Comparison of ENCODE assay signal across 8 cellular contexts in the genomic region with DNA sequence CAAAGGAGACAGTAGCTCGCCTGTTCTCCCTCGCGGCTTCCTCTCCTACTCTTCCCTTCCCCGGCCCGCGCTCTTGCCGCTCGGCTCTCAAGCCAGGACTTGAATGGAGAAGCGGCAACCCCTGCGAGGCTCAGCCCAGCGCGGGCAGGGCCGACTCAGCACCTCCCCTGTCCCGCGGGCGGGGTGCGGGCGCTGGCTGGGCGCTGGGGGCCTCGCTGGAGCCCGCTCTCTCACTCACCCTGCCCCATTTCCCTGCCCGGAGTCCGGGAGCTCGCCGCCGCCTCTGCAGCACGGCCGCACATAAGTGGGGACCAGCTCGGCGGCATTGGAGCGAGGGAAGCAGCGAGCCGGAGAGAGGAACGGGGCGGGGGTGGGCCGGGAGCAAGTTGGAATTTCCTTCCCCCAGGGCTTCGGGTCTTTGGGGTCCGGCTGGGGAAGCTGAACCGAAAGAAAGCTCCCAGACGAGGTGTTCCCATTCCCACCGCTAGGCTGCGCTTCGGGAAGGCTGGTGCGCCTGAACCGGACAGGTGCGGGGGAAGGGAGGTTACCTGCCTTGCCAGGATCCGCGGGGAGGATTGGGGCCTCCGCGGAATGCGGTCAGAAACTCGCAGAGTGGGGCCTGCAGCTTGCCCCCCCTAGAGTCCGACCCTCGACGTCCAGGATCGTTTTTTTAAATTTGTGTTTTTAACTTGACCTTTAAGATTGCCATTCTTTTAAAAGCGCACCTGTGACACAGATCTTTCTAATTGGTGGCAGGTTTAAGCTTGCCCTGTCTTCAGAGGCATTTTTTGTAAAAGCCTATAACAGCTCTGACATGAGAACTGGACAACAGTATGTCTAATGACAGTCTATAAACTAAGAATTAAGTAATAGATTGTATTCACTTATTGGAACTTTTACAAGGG. TPM values are rescaled to one million over a fixed set of nuclear protein-coding genes. Genes with fewer than 3 reads are reported as not detected.
DNase-seq lines count a peak whose midpoint lies in the region; ATAC-seq, FAIRE-seq and TF ChIP-seq lines count a peak whose summit lies in the region.

A gene with protein sequence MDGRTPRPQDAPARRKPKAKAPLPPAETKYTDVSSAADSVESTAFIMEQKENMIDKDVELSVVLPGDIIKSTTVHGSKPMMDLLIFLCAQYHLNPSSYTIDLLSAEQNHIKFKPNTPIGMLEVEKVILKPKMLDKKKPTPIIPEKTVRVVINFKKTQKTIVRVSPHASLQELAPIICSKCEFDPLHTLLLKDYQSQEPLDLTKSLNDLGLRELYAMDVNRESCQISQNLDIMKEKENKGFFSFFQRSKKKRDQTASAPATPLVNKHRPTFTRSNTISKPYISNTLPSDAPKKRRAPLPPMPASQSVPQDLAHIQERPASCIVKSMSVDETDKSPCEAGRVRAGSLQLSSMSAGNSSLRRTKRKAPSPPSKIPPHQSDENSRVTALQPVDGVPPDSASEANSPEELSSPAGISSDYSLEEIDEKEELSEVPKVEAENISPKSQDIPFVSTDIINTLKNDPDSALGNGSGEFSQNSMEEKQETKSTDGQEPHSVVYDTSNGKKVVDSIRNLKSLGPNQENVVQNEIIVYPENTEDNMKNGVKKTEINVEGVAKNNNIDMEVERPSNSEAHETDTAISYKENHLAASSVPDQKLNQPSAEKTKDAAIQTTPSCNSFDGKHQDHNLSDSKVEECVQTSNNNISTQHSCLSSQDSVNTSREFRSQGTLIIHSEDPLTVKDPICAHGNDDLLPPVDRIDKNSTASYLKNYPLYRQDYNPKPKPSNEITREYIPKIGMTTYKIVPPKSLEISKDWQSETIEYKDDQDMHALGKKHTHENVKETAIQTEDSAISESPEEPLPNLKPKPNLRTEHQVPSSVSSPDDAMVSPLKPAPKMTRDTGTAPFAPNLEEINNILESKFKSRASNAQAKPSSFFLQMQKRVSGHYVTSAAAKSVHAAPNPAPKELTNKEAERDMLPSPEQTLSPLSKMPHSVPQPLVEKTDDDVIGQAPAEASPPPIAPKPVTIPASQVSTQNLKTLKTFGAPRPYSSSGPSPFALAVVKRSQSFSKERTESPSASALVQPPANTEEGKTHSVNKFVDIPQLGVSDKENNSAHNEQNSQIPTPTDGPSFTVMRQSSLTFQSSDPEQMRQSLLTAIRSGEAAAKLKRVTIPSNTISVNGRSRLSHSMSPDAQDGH (minus strand): TSS at position 105 of the 905 bp plus-strand sequence. CDS start 627 bp downstream, outside the sequence.

- peak in 1 of 3 donors; percentile 16 for DNase-seq in CD4-positive, CD25-positive, alpha-beta regulatory T cell
- DNase-seq in GM19239 (ENCODE audit: insufficient read length, low spot score) (peak; percentile 28), NCI-H774 (lab: John Stamatoyannopoulos, UW) (peak; percentile 75), globus pallidus (ENCODE audit: low spot score) (peak; percentile 33), neural crest cell (ENCODE audit: low read depth, low spot score) (peak; percentile 65), uterus (peak; percentile 62 to 63)
- DNase-seq in activated naive CD4-positive, alpha-beta T cell treated with anti-CD3 and anti-CD28 coated beads, Interleukin-2, amount 10 ng/mL, durations not matched to agents 7 days and 5 days = peak; percentile 51

- H3K4me1 Mint-ChIP-seq in CD4-positive, CD25-positive, alpha-beta regulatory T cell = peaks cover 0 to 10% (median 6%) of the 10 kb centered on the region in 4 donors
- H3K4me1 Mint-ChIP-seq in activated naive CD4-positive, alpha-beta T cell treated with anti-CD3 and anti-CD28 coated beads, Interleukin-2, amount 10 ng/mL, durations not matched to agents 7 days and 5 days = peaks cover 9% of the 10 kb centered on the region
- H3K4me1 Mint-ChIP-seq in neural crest cell = peaks cover 8% of the 10 kb centered on the region

- no peak within 1 kb of the TSS for H3K27ac ChIP-seq in CD4-positive, CD25-positive, alpha-beta regulatory T cell (ENCODE audit: insufficient read depth, low read length, poor library complexity, severe bottlenecking)
- H3K27ac ChIP-seq in uterus = peak within 1 kb of the TSS; percentile 81 to 94

- CTCF ChIA-PET in activated naive CD4-positive, alpha-beta T cell treated with anti-CD3 and anti-CD28 coated beads, Interleukin-2, amount 10 ng/mL, durations not matched to agents 7 days and 5 days (lab: Charles Lee) = interaction anchor here (0.6 to 1.8 kb wide), 8 partner anchors 10 to 1345 kb away, joined by 3 to 7 read pairs (median 3); no protein-coding TSS in a partner anchor

- peak; percentile 28 to 43 for ATAC-seq in CD4-positive, CD25-positive, alpha-beta regulatory T cell (ENCODE audit: low read depth in 2 of 2)
- ATAC-seq in HG03280 (IDR thresholded peaks at IDR 0.05; ENCODE audit: unreplicated experiment) = peak; percentile 51

- H3K36me3 ChIP-seq in CD4-positive, CD25-positive, alpha-beta regulatory T cell (ENCODE audit: control insufficient read depth, insufficient read depth, low read length) = no peaks in the 10 kb centered on the region
- no peaks in the 10 kb centered on the region for H3K36me3 ChIP-seq in uterus

- H3K9me3 Mint-ChIP-seq in CD4-positive, CD25-positive, alpha-beta regulatory T cell = no peaks in the 10 kb centered on the region
- no peaks in the 10 kb centered on the region for H3K9me3 Mint-ChIP-seq in activated naive CD4-positive, alpha-beta T cell treated with anti-CD3 and anti-CD28 coated beads, Interleukin-2, amount 10 ng/mL, durations not matched to agents 7 days and 5 days
- no peaks in the 10 kb centered on the region for H3K9me3 Mint-ChIP-seq in neural crest cell

- no peak within 1 kb of the TSS for H3K4me3 ChIP-seq in CD4-positive, CD25-positive, alpha-beta regulatory T cell (ENCODE audit: low read depth, low read length)
- H3K4me3 ChIP-seq in uterus = peak within 1 kb of the TSS; percentile 57 to 74

- H3K36me3 Mint-ChIP-seq in CD4-positive, CD25-positive, alpha-beta regulatory T cell = no peaks in the 10 kb centered on the region
- H3K36me3 Mint-ChIP-seq in activated naive CD4-positive, alpha-beta T cell treated with anti-CD3 and anti-CD28 coated beads, Interleukin-2, amount 10 ng/mL, durations not matched to agents 7 days and 5 days = no peaks in the 10 kb centered on the region
- H3K36me3 Mint-ChIP-seq in neural crest cell (ENCODE audit: low read depth) = no peaks in the 10 kb centered on the region

- H3K27me3 Mint-ChIP-seq in CD4-positive, CD25-positive, alpha-beta regulatory T cell = peaks cover 55% of the 10 kb centered on the region
- H3K27me3 Mint-ChIP-seq in activated naive CD4-positive, alpha-beta T cell treated with anti-CD3 and anti-CD28 coated beads, Interleukin-2, amount 10 ng/mL, durations not matched to agents 7 days and 5 days = peaks cover 45% of the 10 kb centered on the region
- peaks cover 44% of the 10 kb centered on the region for H3K27me3 Mint-ChIP-seq in neural crest cell (ENCODE audit: low read depth)

- H3K4me3 Mint-ChIP-seq in CD4-positive, CD25-positive, alpha-beta regulatory T cell = peak within 1 kb of the TSS; percentile 38 to 81 (median 57)
- peak within 1 kb of the TSS; percentile 64 for H3K4me3 Mint-ChIP-seq in activated naive CD4-positive, alpha-beta T cell treated with anti-CD3 and anti-CD28 coated beads, Interleukin-2, amount 10 ng/mL, durations not matched to agents 7 days and 5 days
- H3K4me3 Mint-ChIP-seq in neural crest cell = peak within 1 kb of the TSS; percentile 90

- peaks cover 16% of the 10 kb centered on the region for H3K4me1 ChIP-seq in CD4-positive, CD25-positive, alpha-beta regulatory T cell (ENCODE audit: control insufficient read depth, insufficient read depth, low read length, poor library complexity, severe bottlenecking)
- no peaks in the 10 kb centered on the region for H3K4me1 ChIP-seq in uterus

- TF ChIP-seq POLR2A in uterus (IDR thresholded peaks at IDR 0.05) = no peak

- no peaks in the 10 kb centered on the region for H3K9me3 ChIP-seq in CD4-positive, CD25-positive, alpha-beta regulatory T cell (ENCODE audit: control insufficient read depth in 2 of 2, low read length in 2 of 2)
- H3K9me3 ChIP-seq in uterus = no peaks in the 10 kb centered on the region

- no peak for FAIRE-seq in GM19239 (lab: Jason Lieb, UNC)

- TF ChIP-seq CTCF in neural crest cell (conservative IDR thresholded peaks at IDR 0.05) (peak; percentile 86), uterus (IDR thresholded peaks at IDR 0.05) (peak; percentile 61 to 75 (median 69))

- H3K27ac Mint-ChIP-seq in CD4-positive, CD25-positive, alpha-beta regulatory T cell = no peak within 1 kb of the TSS
- H3K27ac Mint-ChIP-seq in activated naive CD4-positive, alpha-beta T cell treated with anti-CD3 and anti-CD28 coated beads, Interleukin-2, amount 10 ng/mL, durations not matched to agents 7 days and 5 days = peak within 1 kb of the TSS; percentile 55
- H3K27ac Mint-ChIP-seq in neural crest cell (ENCODE audit: unreplicated experiment) = peak within 1 kb of the TSS; percentile 27

- intact Hi-C loops in uterus (cut with DNase I; ENCODE audit: low total_unique reads) = no loop called here

- H3K27me3 ChIP-seq in CD4-positive, CD25-positive, alpha-beta regulatory T cell (ENCODE audit: control insufficient read depth, insufficient read depth, low read length) = peaks cover 17% of the 10 kb centered on the region
- no peaks in the 10 kb centered on the region for H3K27me3 ChIP-seq in uterus

RNA-seq across cellular contexts. Expression of the gene that starts here (rescaled TPM):
- total RNA-seq in CD4-positive, CD25-positive, alpha-beta regulatory T cell = 1.3 TPM
- under 1 TPM in 1 of 4 donors, not detected in 3; 0.49 TPM for polyA plus RNA-seq in CD4-positive, CD25-positive, alpha-beta regulatory T cell
- total RNA-seq in neural crest cell (4.0 and 4.4 TPM in 2 replicates), uterus (10 to 100 TPM in 2 of 4 donors, 1 to 10 TPM in 2; 4.1 to 32.6 (median 17.9) TPM)

Comparison
In these comparisons a context has a peak if more than half of its experiments do, and no peak if none do; other contexts are left out.
1. H3K27ac Mint-ChIP-seq: peak in activated naive CD4-positive, alpha-beta T cell treated with anti-CD3 and anti-CD28 coated beads, Interleukin-2, amount 10 ng/mL, durations not matched to agents 7 days and 5 days (single experiment) and neural crest cell (single experiment); none in CD4-positive, CD25-positive, alpha-beta regulatory T cell (0 of 3).
2. Peak in every context shown above with its lines, with median percentiles within 50 percentile points of each other: H3K4me3 Mint-ChIP-seq.